1 cellular context compared by ENCODE assay signal in genomic region chrX:65534450-65535292, GRCh38.
A peak's percentile ranks its signal among the peaks of the same experiment; 100 is the strongest.
TF ChIP-seq lines count a peak whose summit lies in the region.

Gene LAS1L (minus strand): TSS chrX:65534787. CDS start chrX:65534715, 72 bp downstream.

TF ChIP-seq in GM12878, 131 proteins besides CTCF, POLR2A, EP300 and RAD21 (continued from another document and continues in another):
- peak; percentile 91 for TF ChIP-seq ZBTB11 (CRISPR knock-in tag; IDR thresholded peaks at IDR 0.05)
- TF ChIP-seq SMARCA5 (IDR thresholded peaks at IDR 0.05) = no peak
- TF ChIP-seq RFX5 (IDR thresholded peaks at IDR 0.05; ENCODE audit: low read depth, low read length) = peak; percentile 65
- TF ChIP-seq TCF3 (IDR thresholded peaks at IDR 0.05; ENCODE audit: borderline replicate concordance, insufficient read depth, low read depth, low read length) = no peak
- TF ChIP-seq DPF2 (IDR thresholded peaks at IDR 0.05) = no peak
- no peak for TF ChIP-seq ZNF384 (IDR thresholded peaks at IDR 0.05; ENCODE audit: borderline replicate concordance, low read depth, low read length)
- peak; percentile 46; the same call in 1 of the 2 replicates for TF ChIP-seq NKRF (conservative IDR thresholded peaks at IDR 0.05)
- 0 out of 2 replicates have a peak, but pooled peaks have one; percentile 40 for TF ChIP-seq ZNF24 (IDR thresholded peaks at IDR 0.05)
- peak; percentile 52 for TF ChIP-seq ZZZ3 (IDR thresholded peaks at IDR 0.05; ENCODE audit: control insufficient read depth, insufficient read length, low read depth)
- TF ChIP-seq NR2C1 (IDR thresholded peaks at IDR 0.05) = peak; percentile 98
- TF ChIP-seq NR2F1 (conservative IDR thresholded peaks at IDR 0.05) = peak; percentile 53
- peak; percentile 79 for TF ChIP-seq YY1 (IDR thresholded peaks at IDR 0.05; ENCODE audit: low read depth, low read length)
- TF ChIP-seq HDGF (IDR thresholded peaks at IDR 0.05) = 0 out of 2 replicates have a peak, but pooled peaks have one; percentile 49
- no peak for TF ChIP-seq BACH1 (IDR thresholded peaks at IDR 0.05; ENCODE audit: borderline replicate concordance)
- no peak for TF ChIP-seq KDM1A (IDR thresholded peaks at IDR 0.05; ENCODE audit: borderline replicate concordance)
- no peak for TF ChIP-seq RAD51 (IDR thresholded peaks at IDR 0.05)
- TF ChIP-seq NFYA (IDR thresholded peaks at IDR 0.05; ENCODE audit: borderline replicate concordance, low read depth, low read length) = no peak; the same call in 1 of the 2 replicates
- peak; percentile 71 for TF ChIP-seq FOXK2 (IDR thresholded peaks at IDR 0.05)
- peak; percentile 80 for TF ChIP-seq POLR2AphosphoS5 (IDR thresholded peaks at IDR 0.05; ENCODE audit: low read length)
- peak; percentile 94 for TF ChIP-seq MXI1 (IDR thresholded peaks at IDR 0.05; ENCODE audit: low read depth, low read length)
- no peak for TF ChIP-seq BCL3 (IDR thresholded peaks at IDR 0.05; ENCODE audit: borderline replicate concordance, insufficient read depth, low read depth, low read length, poor library complexity, severe bottlenecking)
- TF ChIP-seq, protein P1, sequence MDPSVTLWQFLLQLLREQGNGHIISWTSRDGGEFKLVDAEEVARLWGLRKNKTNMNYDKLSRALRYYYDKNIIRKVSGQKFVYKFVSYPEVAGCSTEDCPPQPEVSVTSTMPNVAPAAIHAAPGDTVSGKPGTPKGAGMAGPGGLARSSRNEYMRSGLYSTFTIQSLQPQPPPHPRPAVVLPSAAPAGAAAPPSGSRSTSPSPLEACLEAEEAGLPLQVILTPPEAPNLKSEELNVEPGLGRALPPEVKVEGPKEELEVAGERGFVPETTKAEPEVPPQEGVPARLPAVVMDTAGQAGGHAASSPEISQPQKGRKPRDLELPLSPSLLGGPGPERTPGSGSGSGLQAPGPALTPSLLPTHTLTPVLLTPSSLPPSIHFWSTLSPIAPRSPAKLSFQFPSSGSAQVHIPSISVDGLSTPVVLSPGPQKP (IDR thresholded peaks at IDR 0.05; ENCODE audit: low read depth, low read length) = peak; percentile 84
- no peak for TF ChIP-seq YBX1 (IDR thresholded peaks at IDR 0.05)
- TF ChIP-seq BCLAF1 (IDR thresholded peaks at IDR 0.05) = no peak
- no peak for TF ChIP-seq HDAC2 (IDR thresholded peaks at IDR 0.05)
- TF ChIP-seq, protein P2, sequence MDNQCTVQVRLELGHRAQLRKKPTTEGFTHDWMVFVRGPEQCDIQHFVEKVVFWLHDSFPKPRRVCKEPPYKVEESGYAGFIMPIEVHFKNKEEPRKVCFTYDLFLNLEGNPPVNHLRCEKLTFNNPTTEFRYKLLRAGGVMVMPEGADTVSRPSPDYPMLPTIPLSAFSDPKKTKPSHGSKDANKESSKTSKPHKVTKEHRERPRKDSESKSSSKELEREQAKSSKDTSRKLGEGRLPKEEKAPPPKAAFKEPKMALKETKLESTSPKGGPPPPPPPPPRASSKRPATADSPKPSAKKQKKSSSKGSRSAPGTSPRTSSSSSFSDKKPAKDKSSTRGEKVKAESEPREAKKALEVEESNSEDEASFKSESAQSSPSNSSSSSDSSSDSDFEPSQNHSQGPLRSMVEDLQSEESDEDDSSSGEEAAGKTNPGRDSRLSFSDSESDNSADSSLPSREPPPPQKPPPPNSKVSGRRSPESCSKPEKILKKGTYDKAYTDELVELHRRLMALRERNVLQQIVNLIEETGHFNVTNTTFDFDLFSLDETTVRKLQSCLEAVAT (IDR thresholded peaks at IDR 0.05) = no peak
- no peak for TF ChIP-seq KAT2A (conservative IDR thresholded peaks at IDR 0.05; ENCODE audit: control insufficient read depth, low read depth, low read length)
- TF ChIP-seq ZNF217 (IDR thresholded peaks at IDR 0.05) = no peak
- no peak for TF ChIP-seq BMI1 (IDR thresholded peaks at IDR 0.05; ENCODE audit: borderline replicate concordance)
- no peak for TF ChIP-seq SUZ12 (IDR thresholded peaks at IDR 0.05; ENCODE audit: unreplicated experiment)
- TF ChIP-seq SMAD5 (IDR thresholded peaks at IDR 0.05; ENCODE audit: low read depth) = peak; percentile 41; the same call in 1 of the 2 replicates
- no peak for TF ChIP-seq EED (IDR thresholded peaks at IDR 0.05; ENCODE audit: low read depth)
- peak; percentile 89 for TF ChIP-seq CREB1 (IDR thresholded peaks at IDR 0.05; ENCODE audit: low read depth)
- no peak for TF ChIP-seq MYB (IDR thresholded peaks at IDR 0.05; ENCODE audit: borderline replicate concordance, low read depth, low read length)
- TF ChIP-seq RBBP5 (conservative IDR thresholded peaks at IDR 0.05) = no peak
- TF ChIP-seq STAT3 (IDR thresholded peaks at IDR 0.05; ENCODE audit: low read depth, low read length) = no peak
- 0 out of 2 replicates have a peak, but pooled peaks have one; percentile 7 for TF ChIP-seq SMC3 (IDR thresholded peaks at IDR 0.05; ENCODE audit: borderline replicate concordance, low read length)
- TF ChIP-seq NRF1 (conservative IDR thresholded peaks at IDR 0.05; ENCODE audit: low read depth, low read length) = no peak
- TF ChIP-seq CHD4 (IDR thresholded peaks at IDR 0.05) = no peak
- peak; percentile 73; the same call in 2 of the 3 replicates for TF ChIP-seq POU2F2 (IDR thresholded peaks at IDR 0.05; ENCODE audit: borderline replicate concordance, low read depth, low read length)
- TF ChIP-seq ZBTB33 (IDR thresholded peaks at IDR 0.05) = no peak
- peak; percentile 90 for TF ChIP-seq SP1 (IDR thresholded peaks at IDR 0.05; ENCODE audit: low read depth, low read length)
- no peak for TF ChIP-seq KLF5 (IDR thresholded peaks at IDR 0.05; ENCODE audit: partially characterized antibody)
- peak; percentile 73 for TF ChIP-seq NR2C2 (IDR thresholded peaks at IDR 0.05; ENCODE audit: borderline replicate concordance, control insufficient read depth, insufficient read length, low read depth)
- TF ChIP-seq CEBPZ (IDR thresholded peaks at IDR 0.05; ENCODE audit: low read depth, low read length) = no peak
- TF ChIP-seq ATF2 (IDR thresholded peaks at IDR 0.05; ENCODE audit: low read length) = peak; percentile 35; the same call in 1 of the 2 replicates
- no peak for TF ChIP-seq BHLHE40 (IDR thresholded peaks at IDR 0.05; ENCODE audit: borderline replicate concordance in 1 of 2, low read depth in 2 of 2, low read length in 1 of 2)
